In genomic region chr2:177392373-177393246, GRCh38 we compare ENCODE assay signal across 8 cellular contexts. TPM values are rescaled to one million over a fixed set of nuclear protein-coding genes. Genes with fewer than 3 reads are reported as not detected.
A peak's percentile ranks its signal among the peaks of the same experiment; 100 is the strongest.
DNase-seq lines count a peak whose midpoint lies in the region; ATAC-seq and TF ChIP-seq lines count a peak whose summit lies in the region.

TSS of gene AGPS (plus strand) at chr2:177392773. CDS start at chr2:177392790, 17 bp downstream.

- no peak for DNase-seq in AG04449 (ENCODE audit: low read depth, low spot score)
- DNase-seq in NCI-H2227 treated with DMSO at 0.1 percent for 48 hours (lab: John Stamatoyannopoulos, UW) = peak; percentile 82
- peak; percentile 91 for DNase-seq in activated CD4-positive, alpha-beta T cell treated with anti-CD3 and anti-CD28 coated beads for 36 hours
- DNase-seq in colonic mucosa = peak; percentile 89
- peak; percentile 91 for DNase-seq in left lobe of liver (ENCODE audit: low spot score)
- DNase-seq in stimulated activated CD4-positive, alpha-beta T cell treated with anti-CD3 and anti-CD28 coated beads, Interleukin-2, amount 100 ng/mL, for 4 hours (ENCODE audit: low read depth) = peak; percentile 62

- H3K4me1 ChIP-seq in colonic mucosa = no peaks in the 10 kb centered on the region

- POLR2A ChIA-PET in AG04449 (lab: Yijun Ruan, JAX) = interaction anchor here (0.7 to 1.4 kb wide), 3 partner anchors 8 to 129 kb away, joined by 4 to 7 read pairs (median 4); partner anchors contain the start of gene NFE2L2
- POLR2A ChIA-PET in activated CD4-positive, alpha-beta T cell treated with anti-CD3 and anti-CD28 coated beads for 36 hours (lab: Charles Lee) = interaction anchor here (0.6 to 2.2 kb wide), 6 partner anchors 9 to 208 kb away, joined by 3 to 11 read pairs (median 3); partner anchors contain the start of gene NFE2L2

- H3K9ac ChIP-seq in colonic mucosa (ENCODE audit: low read depth in 2 of 2, low read length in 2 of 2) = peak within 1 kb of the TSS; percentile 93 to 99

- peaks cover 57% of the 10 kb centered on the region for H3K4me1 Mint-ChIP-seq in activated CD4-positive, alpha-beta T cell treated with anti-CD3 and anti-CD28 coated beads for 36 hours

- peak within 1 kb of the TSS; percentile 78 for H3K27ac ChIP-seq in colonic mucosa

- H3K4me3 ChIP-seq in AG04449 (ENCODE audit: low read depth, low read length) (peak within 1 kb of the TSS; percentile 78), colonic mucosa (peak within 1 kb of the TSS; percentile 86)

- H3K9me3 Mint-ChIP-seq in activated CD4-positive, alpha-beta T cell treated with anti-CD3 and anti-CD28 coated beads for 36 hours (ENCODE audit: low read depth) = no peaks in the 10 kb centered on the region

- intact Hi-C loops in activated CD4-positive, alpha-beta T cell treated with anti-CD3 and anti-CD28 coated beads for 36 hours (cut with DNase I, micrococcal nuclease) = loop anchor here (1.0 to 10.0 kb wide), 7 partner anchors 128 to 227 kb away; partner anchors contain the start of genes HNRNPA3 (in 2 of the 2) and NFE2L2 (in 2 of the 2)
- intact Hi-C loops in colonic mucosa (cut with DNase I) = no loop called here

- no peaks in the 10 kb centered on the region for H3K36me3 ChIP-seq in colonic mucosa

- no peaks in the 10 kb centered on the region for H3K9me3 ChIP-seq in colonic mucosa

- TF ChIP-seq CTCF in AG04449 (IDR thresholded peaks at IDR 0.05; ENCODE audit: insufficient read depth, low read length, missing control alignments) (peak; percentile 22), colonic mucosa (IDR thresholded peaks at IDR 0.05) (no peak)

- peak within 1 kb of the TSS; percentile 89 for H3K4me3 Mint-ChIP-seq in activated CD4-positive, alpha-beta T cell treated with anti-CD3 and anti-CD28 coated beads for 36 hours

- H3K27me3 Mint-ChIP-seq in activated CD4-positive, alpha-beta T cell treated with anti-CD3 and anti-CD28 coated beads for 36 hours = no peaks in the 10 kb centered on the region

- H3K36me3 Mint-ChIP-seq in activated CD4-positive, alpha-beta T cell treated with anti-CD3 and anti-CD28 coated beads for 36 hours (ENCODE audit: low read depth) = peaks cover 22% of the 10 kb centered on the region

- H3K27me3 ChIP-seq in colonic mucosa = no peaks in the 10 kb centered on the region

- peak within 1 kb of the TSS; percentile 92 for H3K27ac Mint-ChIP-seq in activated CD4-positive, alpha-beta T cell treated with anti-CD3 and anti-CD28 coated beads for 36 hours

- CTCF ChIA-PET in AG04449 (lab: Yijun Ruan, JAX) = interaction anchor here (0.8 to 5.4 kb wide), 10 partner anchors 13 to 229 kb away, joined by 3 to 46 read pairs (median 4); no protein-coding TSS in a partner anchor
- CTCF ChIA-PET in activated CD4-positive, alpha-beta T cell treated with anti-CD3 and anti-CD28 coated beads for 36 hours (lab: Charles Lee) = interaction anchor here (0.6 to 4.7 kb wide), 14 partner anchors 12 to 232 kb away, joined by 3 to 21 read pairs (median 4); no protein-coding TSS in a partner anchor

- ATAC-seq in GM18867 (IDR thresholded peaks at IDR 0.05; ENCODE audit: unreplicated experiment) = peak; percentile 95
- ATAC-seq in HG03097 (IDR thresholded peaks at IDR 0.05; ENCODE audit: low FRiP score, unreplicated experiment) = peak; percentile 86
- ATAC-seq in activated CD4-positive, alpha-beta T cell treated with anti-CD3 and anti-CD28 coated beads for 36 hours = peak; percentile 97
- ATAC-seq in left lobe of liver = peak; percentile 93

RNA-seq across cellular contexts. Expression of gene AGPS, which starts in this region (rescaled TPM):
- total RNA-seq in activated CD4-positive, alpha-beta T cell treated with anti-CD3 and anti-CD28 coated beads for 36 hours = 10 to 100 TPM; 58.7 to 67.3 TPM
- total RNA-seq in colonic mucosa (100 to 1,000 TPM in 1 of 2 donors, 10 to 100 TPM in 1; 64.8 to 102 TPM), left lobe of liver (31.0 TPM)
